21 cellular contexts compared by ENCODE assay signal in the genomic region with DNA sequence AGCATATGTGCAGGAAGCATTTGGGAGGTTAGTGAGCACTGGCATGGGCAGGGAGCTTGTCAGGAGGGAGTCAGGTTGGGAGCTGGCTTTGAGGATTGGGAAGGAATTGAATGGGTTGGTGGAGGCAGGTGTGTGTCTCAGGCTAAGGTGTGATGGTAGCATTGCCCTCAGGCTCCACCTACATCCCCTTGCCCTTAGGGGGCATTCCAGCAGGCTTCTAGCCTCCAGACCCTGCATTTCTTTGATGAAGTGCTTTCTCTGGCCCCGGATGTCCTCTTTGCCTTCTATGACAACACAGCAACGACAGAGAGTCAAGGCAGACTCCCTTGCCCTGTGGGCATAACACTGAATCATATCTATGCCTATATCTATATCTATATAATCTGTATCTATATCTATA.
"Had no signal": no experiment of that assay in that cellular context is flagged by ENCODE, and none has a peak within 500 bp of the region (broad histone marks: within the 10 kb centered on the region; RNA-seq: fewer than 3 reads in every experiment).

No MANE protein-coding gene starts in this region.

- H3K27me3 Mint-ChIP-seq: natural killer cell treated with Interleukin-12 subunit alpha and Interleukin-12 subunit beta and Interleukin-15 and Interleukin-18, amount 100 ng/mL, for 72 hours; progenitor cell of endocrine pancreas; type B pancreatic cell had no signal

- H2AFZ ChIP-seq: neural progenitor cell had no signal

- H3K4me3 Mint-ChIP-seq: natural killer cell treated with Interleukin-12 subunit alpha and Interleukin-12 subunit beta and Interleukin-15 and Interleukin-18, amount 100 ng/mL, for 72 hours; neural progenitor cell; type B pancreatic cell had no signal

- FAIRE-seq: islet of Langerhans, pancreas, small intestine, urothelium cell line had no signal

- H3K36me3 ChIP-seq: colonic mucosa, neural progenitor cell, pancreas, stomach had no signal

- H3K4me1 ChIP-seq: colonic mucosa, esophagus squamous epithelium, neural progenitor cell, pancreas had no signal

- H3K9ac ChIP-seq: neural progenitor cell had no signal

- ATAC-seq: gastroesophageal sphincter; left lobe of liver; natural killer cell treated with Interleukin-12 subunit alpha and Interleukin-12 subunit beta and Interleukin-15 and Interleukin-18, amount 100 ng/mL, for 72 hours; pancreas; right cardiac atrium had no signal

- H3K9me3 ChIP-seq: colonic mucosa, esophagus squamous epithelium, gastroesophageal sphincter, pancreas, stomach had no signal

- H3K36me3 Mint-ChIP-seq: natural killer cell treated with Interleukin-12 subunit alpha and Interleukin-12 subunit beta and Interleukin-15 and Interleukin-18, amount 100 ng/mL, for 72 hours had no signal

- H3K4me3 ChIP-seq: colonic mucosa, esophagus squamous epithelium, gastroesophageal sphincter, neural progenitor cell, pancreas, stomach had no signal

- H3K27ac ChIP-seq: colonic mucosa, esophagus squamous epithelium, gastroesophageal sphincter, neural progenitor cell, pancreas, stomach had no signal

- H3K27ac Mint-ChIP-seq: natural killer cell treated with Interleukin-12 subunit alpha and Interleukin-12 subunit beta and Interleukin-15 and Interleukin-18, amount 100 ng/mL, for 72 hours; neural progenitor cell; progenitor cell of endocrine pancreas; type B pancreatic cell had no signal

- H3K4me2 ChIP-seq: neural progenitor cell had no signal

- H3K9me3 Mint-ChIP-seq: natural killer cell treated with Interleukin-12 subunit alpha and Interleukin-12 subunit beta and Interleukin-15 and Interleukin-18, amount 100 ng/mL, for 72 hours; neural progenitor cell; type B pancreatic cell had no signal

- DNase-seq: colonic mucosa; dermis blood vessel endothelial cell; esophagus squamous epithelium; foreskin fibroblast; kidney glomerular epithelial cell; midbrain; nucleus accumbens; pancreas; right cardiac atrium; small intestine; stimulated activated CD4-positive, alpha-beta T cell treated with anti-CD3 and anti-CD28 coated beads, Interleukin-12 subunit alpha, Interleukin-12 subunit beta, amount 100 ng/mL, for 4 hours; stimulated activated naive CD4-positive, alpha-beta T cell; stomach had no signal

- H3K27me3 ChIP-seq: colonic mucosa, esophagus squamous epithelium, gastroesophageal sphincter, neural progenitor cell, pancreas, stomach had no signal
